In the genomic region with DNA sequence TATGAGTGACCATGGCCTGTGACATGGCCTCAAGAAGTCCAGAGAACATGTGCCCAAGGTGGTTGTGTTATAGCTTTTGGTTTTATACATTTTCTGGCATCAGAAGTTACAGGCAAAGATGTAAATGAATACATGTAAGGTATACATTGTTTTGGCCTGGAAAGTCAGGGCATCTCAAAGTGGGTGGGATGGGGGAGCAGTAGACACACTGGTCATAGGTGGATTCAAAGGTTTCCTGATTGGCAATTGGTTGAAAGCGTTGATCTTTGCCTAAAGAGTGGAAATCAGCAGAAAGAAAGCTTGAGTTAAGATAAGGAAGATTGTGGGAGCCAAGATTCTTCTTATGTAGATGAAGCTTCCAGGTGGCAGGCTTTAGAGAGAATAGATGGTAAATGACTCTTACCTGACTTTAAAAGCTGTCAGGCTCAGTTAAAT, we compare ENCODE assay signal across 30 cellular contexts.
"Had no signal": no experiment of that assay in that cellular context is flagged by ENCODE, and none has a peak within 500 bp of the region (broad histone marks: within the 10 kb centered on the region; RNA-seq: fewer than 3 reads in every experiment).

No MANE protein-coding gene starts in this region.

- H3K4me3 Mint-ChIP-seq: activated naive CD4-positive, alpha-beta T cell treated with anti-CD3 and anti-CD28 coated beads for 36 hours; activated naive CD8-positive, alpha-beta T cell treated with anti-CD3 and anti-CD28 coated beads, Interleukin-2, amount 10 ng/mL, durations not matched to agents 7 days and 5 days; brain; natural killer cell treated with Interleukin-12 subunit alpha and Interleukin-12 subunit beta and Interleukin-15 and Interleukin-18, amount 100 ng/mL, for 72 hours; T-helper 2 cell treated with Interferon-gamma antibody and Interleukin-4, amounts not matched to agents 5 μg/mL and 100 μg/mL, for 36 hours had no signal

- DNase-seq: activated CD4-positive, alpha-beta T cell treated with anti-CD3 and anti-CD28 coated beads for 48 hours; activated CD4-positive, alpha-beta T cell treated with anti-CD3 and anti-CD28 coated beads, Interleukin-2, amount 50 U/mL, for 48 hours; activated CD8-positive, alpha-beta memory T cell treated with anti-CD3 and anti-CD28 coated beads for 24 hours; activated effector memory CD4-positive, alpha-beta T cell treated with Interleukin-2 at 50 U/mL for 16 hours; activated naive CD4-positive, alpha-beta T cell treated with anti-CD3 and anti-CD28 coated beads for 36 hours; activated naive CD8-positive, alpha-beta T cell treated with anti-CD3 and anti-CD28 coated beads, Interleukin-2, amount 10 ng/mL, durations not matched to agents 7 days and 5 days; cerebellar nuclear complex; dorsolateral prefrontal cortex; effector memory CD4-positive, alpha-beta T cell; foreskin fibroblast; heart left ventricle; hypothalamus; kidney glomerular epithelial cell; left lung; lower lobe of right lung; mesenchymal stem cell; mucosa of descending colon; posterior cingulate gyrus; right cardiac atrium; stimulated activated naive CD4-positive, alpha-beta T cell; T-helper 1 cell had no signal

- H3K4me1 ChIP-seq: ascending aorta, heart left ventricle, left lung, lower lobe of right lung, suprapubic skin, tibial nerve had no signal

- ATAC-seq: activated CD4-positive, CD25-positive, alpha-beta regulatory T cell treated with anti-CD3 and anti-CD28 coated beads, Interleukin-2, amount 50 U/mL, for 24 hours; heart left ventricle; left lung; lower lobe of right lung; mucosa of descending colon; natural killer cell treated with Interleukin-12 subunit alpha and Interleukin-12 subunit beta and Interleukin-15 and Interleukin-18, amount 100 ng/mL, for 72 hours; right cardiac atrium had no signal

- H3K9me3 Mint-ChIP-seq: activated naive CD4-positive, alpha-beta T cell treated with anti-CD3 and anti-CD28 coated beads for 36 hours; activated naive CD8-positive, alpha-beta T cell treated with anti-CD3 and anti-CD28 coated beads, Interleukin-2, amount 10 ng/mL, durations not matched to agents 7 days and 5 days; brain; T-helper 2 cell treated with Interferon-gamma antibody and Interleukin-4, amounts not matched to agents 5 μg/mL and 100 μg/mL, for 36 hours had no signal

- H3K4me1 Mint-ChIP-seq: brain had no signal

- H3K9me3 ChIP-seq: ascending aorta, lower lobe of right lung, mucosa of descending colon, suprapubic skin had no signal

- H3K27me3 ChIP-seq: ascending aorta, cardiac muscle cell, dorsolateral prefrontal cortex, left lung, suprapubic skin, tibial nerve had no signal

- H3K36me3 ChIP-seq: ascending aorta, cardiac muscle cell, heart left ventricle, left lung, lower lobe of right lung, suprapubic skin, tibial nerve had no signal

- H3K27ac ChIP-seq: ascending aorta, cardiac muscle cell, coronary artery, dorsolateral prefrontal cortex, heart left ventricle, left lung, lower lobe of right lung, suprapubic skin, tibial nerve had no signal

- H3K36me3 Mint-ChIP-seq: activated naive CD8-positive, alpha-beta T cell treated with anti-CD3 and anti-CD28 coated beads, Interleukin-2, amount 10 ng/mL, durations not matched to agents 7 days and 5 days; brain; natural killer cell treated with Interleukin-12 subunit alpha and Interleukin-12 subunit beta and Interleukin-15 and Interleukin-18, amount 100 ng/mL, for 72 hours had no signal

- H3K4me3 ChIP-seq: ascending aorta, cardiac muscle cell, coronary artery, dorsolateral prefrontal cortex, heart left ventricle, left lung, lower lobe of right lung, mucosa of descending colon, suprapubic skin, tibial nerve had no signal

- H3K27ac Mint-ChIP-seq: activated naive CD4-positive, alpha-beta T cell treated with anti-CD3 and anti-CD28 coated beads for 36 hours; activated naive CD8-positive, alpha-beta T cell treated with anti-CD3 and anti-CD28 coated beads, Interleukin-2, amount 10 ng/mL, durations not matched to agents 7 days and 5 days; brain; natural killer cell treated with Interleukin-12 subunit alpha and Interleukin-12 subunit beta and Interleukin-15 and Interleukin-18, amount 100 ng/mL, for 72 hours; T-helper 2 cell treated with Interferon-gamma antibody and Interleukin-4, amounts not matched to agents 5 μg/mL and 100 μg/mL, for 36 hours had no signal
